Comparison of ENCODE assay signal across 11 cellular contexts in genomic region chr12:11795910-11796459, GRCh38.
DNase-seq lines count a peak whose midpoint lies in the region; ATAC-seq and TF ChIP-seq lines count a peak whose summit lies in the region.
"Had no signal": no experiment of that assay in that cellular context is flagged by ENCODE, and none has a peak within 500 bp of the region (broad histone marks: within the 10 kb centered on the region; RNA-seq: fewer than 3 reads in every experiment).

No MANE protein-coding gene starts in this region.

- H4K12ac ChIP-seq in trophoblast cell (ENCODE audit: low read depth, low read length), result no peak overlapping the region

- H3K23ac ChIP-seq in trophoblast cell (ENCODE audit: low read length), result no peak overlapping the region

- peak overlapping the region; percentile 3 for H2BK12ac ChIP-seq in trophoblast cell (ENCODE audit: low read length)

- WGBS in trophoblast cell (ENCODE audit: extremely low coverage, insufficient coverage, insufficient read length), result no CpG with 5 or more reads among the region's 6 CpGs

- no peak overlapping the region for H4K8ac ChIP-seq in trophoblast cell (ENCODE audit: low read depth, low read length)

- no peaks in the 10 kb centered on the region for H3K36me3 ChIP-seq in trophoblast cell (ENCODE audit: control insufficient read depth in 1 of 2, insufficient read depth in 2 of 2, low read length in 2 of 2)
- no peaks in the 10 kb centered on the region for H3K36me3 ChIP-seq in CD8-positive, alpha-beta T cell (ENCODE audit: insufficient read depth, low read length)

- peaks cover 25 to 30% of the 10 kb centered on the region in 2 experiments for H3K4me1 ChIP-seq in trophoblast cell (ENCODE audit: control insufficient read depth in 1 of 2, insufficient read depth in 2 of 2, low read length in 2 of 2)
- H3K4me1 ChIP-seq in CD8-positive, alpha-beta T cell (ENCODE audit: insufficient read depth, low read length), result peaks cover 11% of the 10 kb centered on the region

- no peak overlapping the region for H2AFZ ChIP-seq in trophoblast cell (ENCODE audit: insufficient read depth, low read length, poor library complexity)

- no peak for TF ChIP-seq CTCF in epithelial cell of proximal tubule (conservative IDR thresholded peaks at IDR 0.05; ENCODE audit: low read depth, low read length)
- TF ChIP-seq CTCF in glutamatergic neuron (IDR thresholded peaks at IDR 0.05; ENCODE audit: partially characterized antibody, unreplicated experiment), result no peak
- TF ChIP-seq CTCF in CD8-positive, alpha-beta T cell (IDR thresholded peaks at IDR 0.05), result no peak

- no peak overlapping the region for H2AK5ac ChIP-seq in trophoblast cell (ENCODE audit: low read length)

- no peak overlapping the region for H3K18ac ChIP-seq in trophoblast cell (ENCODE audit: low read length)

- H2BK120ac ChIP-seq in trophoblast cell (ENCODE audit: insufficient read depth, low read length, poor library complexity), result no peak overlapping the region

- no peak overlapping the region for H3K14ac ChIP-seq in trophoblast cell (ENCODE audit: low read length)

- POLR2A ChIA-PET in activated CD4-positive, alpha-beta memory T cell treated with anti-CD3 and anti-CD28 coated beads, Interleukin-2, amount 10 ng/mL, durations not matched to agents 7 days and 5 days (lab: Charles Lee), result interaction anchor here (0.8 kb wide), 1 partner anchor 15 kb away, joined by 3 read pairs; no protein-coding TSS in a partner anchor
- POLR2A ChIA-PET in CD8-positive, alpha-beta T cell (lab: Charles Lee), result interaction anchor here (0.6 kb wide), 1 partner anchor 26 kb away, joined by 3 read pairs; no protein-coding TSS in a partner anchor

- CTCF ChIA-PET in activated CD4-positive, alpha-beta memory T cell treated with anti-CD3 and anti-CD28 coated beads, Interleukin-2, amount 10 ng/mL, durations not matched to agents 7 days and 5 days (lab: Charles Lee), result no interaction called here
- CTCF ChIA-PET in CD8-positive, alpha-beta T cell (lab: Charles Lee), result interaction anchor here (1.0 kb wide), 1 partner anchor 76 kb away, joined by 3 read pairs; no protein-coding TSS in a partner anchor

- no peaks in the 10 kb centered on the region for H3K79me2 ChIP-seq in trophoblast cell (ENCODE audit: control insufficient read depth, insufficient read depth, low read length, poor library complexity)

- H3K4ac ChIP-seq in trophoblast cell (ENCODE audit: low read depth, low read length), result no peak overlapping the region

- peak overlapping the region; percentile 38 for H3K4me2 ChIP-seq in trophoblast cell (ENCODE audit: low read length)

- H3K4me3 ChIP-seq in epithelial cell of proximal tubule (ENCODE audit: low read depth, low read length) (no peak overlapping the region), trophoblast cell (ENCODE audit: low read depth, low read length) (no peak overlapping the region)
- no peak overlapping the region for H3K4me3 ChIP-seq in CD8-positive, alpha-beta T cell (ENCODE audit: low read depth, low read length)

- H3K27ac ChIP-seq in trophoblast cell (ENCODE audit: low read depth, low read length), result peak overlapping the region; percentile 65
- H3K27ac ChIP-seq in CD8-positive, alpha-beta T cell (ENCODE audit: low read depth, low read length), result no peak overlapping the region

- H3K4me1 Mint-ChIP-seq in glutamatergic neuron (ENCODE audit: low read depth, unreplicated experiment), result no peaks in the 10 kb centered on the region
- peaks cover 26% of the 10 kb centered on the region for H3K4me1 Mint-ChIP-seq in activated CD4-positive, alpha-beta memory T cell treated with anti-CD3 and anti-CD28 coated beads, Interleukin-2, amount 10 ng/mL, durations not matched to agents 7 days and 5 days
- peaks cover 27% of the 10 kb centered on the region for H3K4me1 Mint-ChIP-seq in CD8-positive, alpha-beta T cell (ENCODE audit: low read depth)

- H3K27me3 ChIP-seq in trophoblast cell (ENCODE audit: insufficient read depth, low read length), result no peaks in the 10 kb centered on the region
- no peaks in the 10 kb centered on the region for H3K27me3 ChIP-seq in CD8-positive, alpha-beta T cell (ENCODE audit: insufficient read depth, low read length)

- H3K27ac Mint-ChIP-seq in glutamatergic neuron (ENCODE audit: unreplicated experiment), result no peak overlapping the region
- H3K27ac Mint-ChIP-seq in activated CD4-positive, alpha-beta memory T cell treated with anti-CD3 and anti-CD28 coated beads, Interleukin-2, amount 10 ng/mL, durations not matched to agents 7 days and 5 days, result no peak overlapping the region
- H3K27ac Mint-ChIP-seq in CD8-positive, alpha-beta T cell, result no peak overlapping the region

- no peaks in the 10 kb centered on the region for H3K36me3 Mint-ChIP-seq in glutamatergic neuron (ENCODE audit: unreplicated experiment)
- peaks cover 31% of the 10 kb centered on the region for H3K36me3 Mint-ChIP-seq in activated CD4-positive, alpha-beta memory T cell treated with anti-CD3 and anti-CD28 coated beads, Interleukin-2, amount 10 ng/mL, durations not matched to agents 7 days and 5 days (ENCODE audit: low read depth)
- peaks cover 8% of the 10 kb centered on the region for H3K36me3 Mint-ChIP-seq in CD8-positive, alpha-beta T cell

- no peaks in the 10 kb centered on the region for H3K9me3 ChIP-seq in trophoblast cell (ENCODE audit: insufficient read depth, low read depth, low read length)
- H3K9me3 ChIP-seq in CD8-positive, alpha-beta T cell (ENCODE audit: low read length), result no peaks in the 10 kb centered on the region

- no peak overlapping the region for H3K9ac ChIP-seq in trophoblast cell (ENCODE audit: low read length)

- peak overlapping the region; percentile 44 for H2BK5ac ChIP-seq in trophoblast cell (ENCODE audit: low read depth, low read length, poor library complexity)

- DNase-seq in ELR (ENCODE audit: low read depth) (peak; percentile 84), RKO (ENCODE audit: low spot score) (peak; percentile 16), epithelial cell of proximal tubule (ENCODE audit: low read depth) (peak; percentile 92), trophoblast cell (peak; percentile 40 to 72), glutamatergic neuron (no peak)
- DNase-seq in activated CD4-positive, alpha-beta memory T cell treated with anti-CD3 and anti-CD28 coated beads, Interleukin-2, amount 10 ng/mL, durations not matched to agents 7 days and 5 days, result no peak
- no peak for DNase-seq in CD8-positive, alpha-beta T cell
- DNase-seq: activated CD4-positive, alpha-beta T cell treated with anti-CD3 and anti-CD28 coated beads, Interleukin-2, amount 50 U/mL, for 48 hours; NCI-H2171; stimulated activated CD4-positive, alpha-beta T cell treated with anti-CD3 and anti-CD28 coated beads, Interleukin-2, amount 100 ng/mL, for 24 hours had no signal

- H3K79me1 ChIP-seq in trophoblast cell (ENCODE audit: low read length), result peaks cover 10% of the 10 kb centered on the region

- no peak overlapping the region for H3K4me3 Mint-ChIP-seq in glutamatergic neuron (ENCODE audit: unreplicated experiment)
- no peak overlapping the region for H3K4me3 Mint-ChIP-seq in activated CD4-positive, alpha-beta memory T cell treated with anti-CD3 and anti-CD28 coated beads, Interleukin-2, amount 10 ng/mL, durations not matched to agents 7 days and 5 days
- H3K4me3 Mint-ChIP-seq in CD8-positive, alpha-beta T cell, result no peak overlapping the region

- no peak for ATAC-seq in GM21723 (IDR thresholded peaks at IDR 0.05; ENCODE audit: unreplicated experiment)
- no peak for ATAC-seq in CD8-positive, alpha-beta T cell

- intact Hi-C loops in CD8-positive, alpha-beta T cell (cut with DNase I, micrococcal nuclease), result no loop called here

- H3K9me3 Mint-ChIP-seq in glutamatergic neuron (ENCODE audit: unreplicated experiment), result peaks cover 2% of the 10 kb centered on the region
- peaks cover 3% of the 10 kb centered on the region for H3K9me3 Mint-ChIP-seq in activated CD4-positive, alpha-beta memory T cell treated with anti-CD3 and anti-CD28 coated beads, Interleukin-2, amount 10 ng/mL, durations not matched to agents 7 days and 5 days
- no peaks in the 10 kb centered on the region for H3K9me3 Mint-ChIP-seq in CD8-positive, alpha-beta T cell

- peak overlapping the region; percentile 59 for H4K91ac ChIP-seq in trophoblast cell (ENCODE audit: low read depth, low read length)

- H3K27me3 Mint-ChIP-seq in glutamatergic neuron (ENCODE audit: unreplicated experiment), result no peaks in the 10 kb centered on the region
- H3K27me3 Mint-ChIP-seq in activated CD4-positive, alpha-beta memory T cell treated with anti-CD3 and anti-CD28 coated beads, Interleukin-2, amount 10 ng/mL, durations not matched to agents 7 days and 5 days, result no peaks in the 10 kb centered on the region
- H3K27me3 Mint-ChIP-seq in CD8-positive, alpha-beta T cell (ENCODE audit: low read depth), result no peaks in the 10 kb centered on the region

Comparison
In these comparisons a context has a peak if more than half of its experiments do, and no peak if none do; other contexts are left out.
1. DNase-seq: peak in ELR (single experiment), RKO (single experiment), epithelial cell of proximal tubule (single experiment) and trophoblast cell (2 of 2); none in glutamatergic neuron (single experiment), activated CD4-positive, alpha-beta memory T cell treated with anti-CD3 and anti-CD28 coated beads, Interleukin-2, amount 10 ng/mL, durations not matched to agents 7 days and 5 days (single experiment) and CD8-positive, alpha-beta T cell (0 of 7).